Comparison of ENCODE assay signal across 15 cellular contexts in the genomic region with DNA sequence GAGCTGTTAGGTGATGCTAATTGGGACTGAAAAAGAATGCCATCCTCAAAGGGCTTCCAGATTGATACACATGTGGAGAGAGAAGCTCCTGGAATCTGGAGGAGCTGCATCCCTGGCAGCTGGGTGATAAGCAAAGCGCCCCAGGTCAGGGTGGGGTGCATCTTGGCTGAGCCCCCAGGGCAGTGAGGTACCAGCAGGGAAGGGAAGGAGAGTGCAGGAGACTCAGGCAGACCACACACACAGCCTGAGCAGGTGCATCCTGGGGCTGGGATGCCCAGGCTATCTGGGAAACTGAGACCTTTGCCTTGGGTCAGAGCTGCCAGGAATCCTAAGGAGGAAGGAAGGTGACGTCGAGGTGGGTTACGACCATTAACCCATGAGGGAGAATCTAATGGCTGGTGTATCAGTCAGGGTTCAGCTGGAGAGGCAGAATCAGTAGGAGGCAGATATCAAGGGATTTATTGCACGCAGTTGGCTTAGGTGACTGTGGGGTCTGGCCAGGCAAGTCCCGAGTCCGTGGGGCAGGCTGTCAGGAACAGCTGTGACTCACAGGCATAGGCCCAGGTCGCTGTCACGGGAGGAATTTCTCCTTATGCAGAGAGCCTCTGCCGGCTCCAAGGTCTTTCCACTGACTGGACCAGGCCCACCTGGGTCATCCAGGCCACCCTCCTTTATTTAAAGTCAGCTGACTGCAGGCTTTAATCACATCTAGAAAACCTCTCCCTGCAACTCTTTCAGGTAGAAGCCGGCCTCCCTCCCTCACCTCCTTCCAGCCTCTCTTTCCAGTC.
DNase-seq lines count a peak whose midpoint lies in the region; ATAC-seq and TF ChIP-seq lines count a peak whose summit lies in the region.
"Had no signal": no experiment of that assay in that cellular context is flagged by ENCODE, and none has a peak within 500 bp of the region (broad histone marks: within the 10 kb centered on the region; RNA-seq: fewer than 3 reads in every experiment).

No MANE protein-coding gene starts in this region.

- ATAC-seq in RWPE2 (ENCODE audit: low read depth) (no peak), left lung (no peak), GM21619 (IDR thresholded peaks at IDR 0.05; ENCODE audit: unreplicated experiment) (no peak)
- ATAC-seq: A549 had no signal

- H2AFZ ChIP-seq in neuronal stem cell (ENCODE audit: low read length), result no peak overlapping the region

- no peak overlapping the region for H3K4ac ChIP-seq in neuronal stem cell (ENCODE audit: low read length)

- no peak overlapping the region for H3K9ac ChIP-seq in neuronal stem cell (ENCODE audit: low read depth, low read length, poor library complexity)

- H3K9me3 ChIP-seq in HEK293 (ENCODE audit: control insufficient read depth, insufficient read depth, low read depth, low read length) (no peaks in the 10 kb centered on the region), RWPE2 (ENCODE audit: severe bottlenecking) (no peaks in the 10 kb centered on the region), neuronal stem cell (replicated peaks in 1 of 2; ENCODE audit: control insufficient read depth in 2 of 2, insufficient read depth in 1 of 2, low read depth in 1 of 2, low read length in 2 of 2) (no peaks in the 10 kb centered on the region), left lung (no peaks in the 10 kb centered on the region)
- H3K9me3 ChIP-seq: A549, BE2C had no signal

- no peaks in the 10 kb centered on the region for H3K79me1 ChIP-seq in neuronal stem cell (ENCODE audit: low read depth, low read length)

- peaks cover 6% of the 10 kb centered on the region for H3K27me3 ChIP-seq in RWPE2 (ENCODE audit: insufficient read depth, poor library complexity, severe bottlenecking)
- H3K27me3 ChIP-seq in neuronal stem cell (ENCODE audit: control insufficient read depth in 3 of 3, insufficient read depth in 3 of 3, low read depth in 1 of 3, low read length in 3 of 3), result peaks cover 0 to 16% (median 2%) of the 10 kb centered on the region in 3 experiments
- H3K27me3 ChIP-seq in left lung, result peaks cover 0 to 85% of the 10 kb centered on the region in 2 donors
- H3K27me3 ChIP-seq: BE2C had no signal

- no peak overlapping the region for H2BK5ac ChIP-seq in neuronal stem cell (ENCODE audit: low read length)

- WGBS in neuronal stem cell (ENCODE audit: extremely low coverage in 2 of 2, insufficient read length in 2 of 2, insufficient replicate concordance in 1 of 2), 2 donors, result no CpG with 5 or more reads among the region's 11 CpGs

- H3K4me1 ChIP-seq in HEK293 (ENCODE audit: control insufficient read depth, insufficient read depth, low read length), result peaks cover 6% of the 10 kb centered on the region
- peaks cover 18% of the 10 kb centered on the region for H3K4me1 ChIP-seq in RWPE2 (ENCODE audit: insufficient read depth, poor library complexity, severe bottlenecking)
- H3K4me1 ChIP-seq in neuronal stem cell (ENCODE audit: control insufficient read depth in 2 of 2, insufficient read depth in 1 of 2, low read depth in 1 of 2, low read length in 2 of 2), result peaks cover 0 to 17% of the 10 kb centered on the region in 2 donors
- no peaks in the 10 kb centered on the region for H3K4me1 ChIP-seq in left lung
- H3K4me1 ChIP-seq: BE2C had no signal

- no peak overlapping the region for H4K8ac ChIP-seq in neuronal stem cell (ENCODE audit: low read depth, low read length)

- H3K4me2 ChIP-seq in neuronal stem cell (ENCODE audit: insufficient read depth, low read length, poor library complexity, severe bottlenecking), result no peak overlapping the region
- H3K4me2 ChIP-seq: A549 had no signal

- peak overlapping the region; percentile 6 for H2AK5ac ChIP-seq in neuronal stem cell (ENCODE audit: low read depth, low read length)

- no peak overlapping the region for H3K18ac ChIP-seq in neuronal stem cell (ENCODE audit: low read length)

- H3K23ac ChIP-seq in neuronal stem cell (ENCODE audit: low read depth, low read length, poor library complexity), result no peak overlapping the region

- no peak overlapping the region for H2BK15ac ChIP-seq in neuronal stem cell (ENCODE audit: low read length)

- peak; percentile 74 for DNase-seq in RWPE2 (ENCODE audit: low spot score)
- no peak for DNase-seq in neuronal stem cell (ENCODE audit: low spot score)
- no peak for DNase-seq in left lung
- DNase-seq in activated CD8-positive, alpha-beta memory T cell treated with anti-CD3 and anti-CD28 coated beads, Interleukin-2, amount 50 U/mL, for 4 hours, result no peak
- no peak for DNase-seq in HuH-7.5 (ENCODE audit: low spot score)
- DNase-seq: BE2C; CD8-positive, alpha-beta memory T cell; DMS53; HCEC 1CT; IMR-90; KBM-7 had no signal

- POLR2A ChIA-PET in HEK293 (lab: Yijun Ruan, JAX), result no interaction called here

- H3K4me3 ChIP-seq in HEK293 (ENCODE audit: low read depth, low read length) (no peak overlapping the region), RWPE2 (ENCODE audit: severe bottlenecking) (no peak overlapping the region), neuronal stem cell (ENCODE audit: low read length in 2 of 2) (no peak overlapping the region), left lung (no peak overlapping the region)
- H3K4me3 ChIP-seq: A549 had no signal

- no peak overlapping the region for H4K91ac ChIP-seq in neuronal stem cell (ENCODE audit: low read depth, low read length, poor library complexity)

- no peak overlapping the region for H2BK120ac ChIP-seq in neuronal stem cell (ENCODE audit: low read depth, low read length)

- H3K36me3 ChIP-seq in HEK293 (ENCODE audit: control insufficient read depth in 2 of 2, insufficient read depth in 1 of 2, low read length in 2 of 2) (no peaks in the 10 kb centered on the region), RWPE2 (ENCODE audit: low read depth) (no peaks in the 10 kb centered on the region), neuronal stem cell (replicated peaks in 1 of 2; ENCODE audit: control insufficient read depth in 2 of 2, insufficient read depth in 2 of 2, low read length in 2 of 2) (no peaks in the 10 kb centered on the region), left lung (no peaks in the 10 kb centered on the region)
- H3K36me3 ChIP-seq: BE2C had no signal

- intact Hi-C loops in left lung (cut with DNase I), result loop anchor here in 1 of 2 donors (10.0 kb wide), 1 partner anchor 61 kb away; no protein-coding TSS in a partner anchor

- peak overlapping the region; percentile 39 for H3K14ac ChIP-seq in neuronal stem cell (ENCODE audit: low read length)

- CTCF ChIA-PET in HEK293 (lab: Yijun Ruan, JAX), result interaction anchor here (1.9 kb wide), 1 partner anchor 10 kb away, joined by 14 read pairs; no protein-coding TSS in a partner anchor

- H3K27ac ChIP-seq in HEK293 (ENCODE audit: extremely low read depth, low read depth, low read length) (no peak overlapping the region), RWPE2 (ENCODE audit: poor library complexity, severe bottlenecking) (no peak overlapping the region), neuronal stem cell (replicated peaks; ENCODE audit: low read length) (no peak overlapping the region), left lung (no peak overlapping the region)
- H3K27ac ChIP-seq: A549, HL-60 had no signal

- TF ChIP-seq CTCF in HEK293 (tag by site-specific recombination; IDR thresholded peaks at IDR 0.05), result no peak
- no peak for TF ChIP-seq CTCF in RWPE2 (IDR thresholded peaks at IDR 0.05; ENCODE audit: poor library complexity, severe bottlenecking)
- no peak for TF ChIP-seq CTCF in left lung (IDR thresholded peaks at IDR 0.05)

- H2BK12ac ChIP-seq in neuronal stem cell (ENCODE audit: low read length), result no peak overlapping the region

TF ChIP-seq in HEK293, 187 proteins besides CTCF, POLR2A, EP300 and RAD21 (continues in another document):
- TF ChIP-seq, protein P1, sequence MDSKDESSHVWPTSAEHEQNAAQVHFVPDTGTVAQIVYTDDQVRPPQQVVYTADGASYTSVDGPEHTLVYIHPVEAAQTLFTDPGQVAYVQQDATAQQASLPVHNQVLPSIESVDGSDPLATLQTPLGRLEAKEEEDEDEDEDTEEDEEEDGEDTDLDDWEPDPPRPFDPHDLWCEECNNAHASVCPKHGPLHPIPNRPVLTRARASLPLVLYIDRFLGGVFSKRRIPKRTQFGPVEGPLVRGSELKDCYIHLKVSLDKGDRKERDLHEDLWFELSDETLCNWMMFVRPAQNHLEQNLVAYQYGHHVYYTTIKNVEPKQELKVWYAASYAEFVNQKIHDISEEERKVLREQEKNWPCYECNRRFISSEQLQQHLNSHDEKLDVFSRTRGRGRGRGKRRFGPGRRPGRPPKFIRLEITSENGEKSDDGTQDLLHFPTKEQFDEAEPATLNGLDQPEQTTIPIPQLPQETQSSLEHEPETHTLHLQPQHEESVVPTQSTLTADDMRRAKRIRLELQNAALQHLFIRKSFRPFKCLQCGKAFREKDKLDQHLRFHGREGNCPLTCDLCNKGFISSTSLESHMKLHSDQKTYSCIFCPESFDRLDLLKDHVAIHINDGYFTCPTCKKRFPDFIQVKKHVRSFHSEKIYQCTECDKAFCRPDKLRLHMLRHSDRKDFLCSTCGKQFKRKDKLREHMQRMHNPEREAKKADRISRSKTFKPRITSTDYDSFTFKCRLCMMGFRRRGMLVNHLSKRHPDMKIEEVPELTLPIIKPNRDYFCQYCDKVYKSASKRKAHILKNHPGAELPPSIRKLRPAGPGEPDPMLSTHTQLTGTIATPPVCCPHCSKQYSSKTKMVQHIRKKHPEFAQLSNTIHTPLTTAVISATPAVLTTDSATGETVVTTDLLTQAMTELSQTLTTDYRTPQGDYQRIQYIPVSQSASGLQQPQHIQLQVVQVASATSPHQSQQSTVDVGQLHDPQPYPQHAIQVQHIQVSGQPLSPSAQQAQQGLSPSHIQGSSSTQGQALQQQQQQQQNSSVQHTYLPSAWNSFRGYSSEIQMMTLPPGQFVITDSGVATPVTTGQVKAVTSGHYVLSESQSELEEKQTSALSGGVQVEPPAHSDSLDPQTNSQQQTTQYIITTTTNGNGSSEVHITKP (tag by site-specific recombination; IDR thresholded peaks at IDR 0.05), result no peak
- TF ChIP-seq ZNF302 (tag by site-specific recombination; IDR thresholded peaks at IDR 0.05; ENCODE audit: low read depth) (no peak), ZNF18 (tag by site-specific recombination; IDR thresholded peaks at IDR 0.05) (no peak)
